Comparison of ENCODE assay signal across 11 cellular contexts in genomic region chr4:109816894-109817293, GRCh38. TPM values are rescaled to one million over a fixed set of nuclear protein-coding genes. Genes with fewer than 3 reads are reported as not detected.
A peak's percentile ranks its signal among the peaks of the same experiment; 100 is the strongest.
DNase-seq lines count a peak whose midpoint lies in the region; ATAC-seq, FAIRE-seq and TF ChIP-seq lines count a peak whose summit lies in the region.
"Had no signal": no experiment of that assay in that cellular context is flagged by ENCODE, and none has a peak within 500 bp of the region (broad histone marks: within the 10 kb centered on the region; RNA-seq: fewer than 3 reads in every experiment).

No MANE protein-coding gene starts in this region.

- H3K9me3 Mint-ChIP-seq in activated naive CD4-positive, alpha-beta T cell treated with anti-CD3 and anti-CD28 coated beads, Interleukin-2, amount 10 ng/mL, durations not matched to agents 7 days and 5 days: no peaks in the 10 kb centered on the region
- H3K9me3 Mint-ChIP-seq in WTC11: no peaks in the 10 kb centered on the region

- TF ChIP-seq CTCF in WTC11 (IDR thresholded peaks at IDR 0.05) (no peak), foreskin fibroblast (IDR thresholded peaks at IDR 0.05; ENCODE audit: low read depth, low read length) (no peak), stomach (IDR thresholded peaks at IDR 0.05) (no peak), GM10266 (IDR thresholded peaks at IDR 0.05; ENCODE audit: control insufficient read depth, insufficient read depth, low read depth, missing control alignments) (no peak)

- H3K4me3 ChIP-seq in foreskin fibroblast (ENCODE audit: low read depth in 1 of 2, low read length in 2 of 2) (peak overlapping the region; percentile 89), stomach (peak overlapping the region in 3 of 4 donors; percentile 70 to 87 (median 80))

- H3K27me3 Mint-ChIP-seq in activated naive CD4-positive, alpha-beta T cell treated with anti-CD3 and anti-CD28 coated beads, Interleukin-2, amount 10 ng/mL, durations not matched to agents 7 days and 5 days: no peaks in the 10 kb centered on the region
- no peaks in the 10 kb centered on the region for H3K27me3 Mint-ChIP-seq in WTC11 (ENCODE audit: low read depth)

- H3K36me3 Mint-ChIP-seq in activated naive CD4-positive, alpha-beta T cell treated with anti-CD3 and anti-CD28 coated beads, Interleukin-2, amount 10 ng/mL, durations not matched to agents 7 days and 5 days: peaks cover 53% of the 10 kb centered on the region
- H3K36me3 Mint-ChIP-seq in WTC11: peaks cover 39% of the 10 kb centered on the region

- 21 to 74% (median 41%) methylated on average over 1 of the region's 1 CpG for WGBS in stomach, 5 donors

- H3K27ac Mint-ChIP-seq in activated naive CD4-positive, alpha-beta T cell treated with anti-CD3 and anti-CD28 coated beads, Interleukin-2, amount 10 ng/mL, durations not matched to agents 7 days and 5 days: peak overlapping the region; percentile 98
- H3K27ac Mint-ChIP-seq in WTC11: peak overlapping the region; percentile 15; the same call in 1 of the 2 replicates

- no peak for FAIRE-seq in frontal cortex (lab: Jason Lieb, UNC)

- H3K27me3 ChIP-seq in stomach: no peaks in the 10 kb centered on the region

- no peak for ATAC-seq in WTC11
- no peak for ATAC-seq in HG03378 (IDR thresholded peaks at IDR 0.05; ENCODE audit: unreplicated experiment)

- H3K4me1 Mint-ChIP-seq in activated naive CD4-positive, alpha-beta T cell treated with anti-CD3 and anti-CD28 coated beads, Interleukin-2, amount 10 ng/mL, durations not matched to agents 7 days and 5 days: peaks cover 58% of the 10 kb centered on the region
- peaks cover 16% of the 10 kb centered on the region for H3K4me1 Mint-ChIP-seq in WTC11

- CTCF ChIA-PET in activated naive CD4-positive, alpha-beta T cell treated with anti-CD3 and anti-CD28 coated beads, Interleukin-2, amount 10 ng/mL, durations not matched to agents 7 days and 5 days (lab: Charles Lee): interaction anchor here (0.9 to 1.7 kb wide), 5 partner anchors 10 to 386 kb away, joined by 3 to 5 read pairs (median 3); partner anchors contain the start of genes CASP6 and SEC24B
- CTCF ChIA-PET in WTC11 (lab: Charles Lee): interaction anchor here (1.5 kb wide), 1 partner anchor 114 kb away, joined by 3 read pairs; the partner anchor contains the start of gene CASP6

- peaks cover 0 to 41% (median 38%) of the 10 kb centered on the region in 4 donors for H3K36me3 ChIP-seq in stomach

- TF ChIP-seq EP300 in stomach (IDR thresholded peaks at IDR 0.05): no peak

- H3K4me3 Mint-ChIP-seq in activated naive CD4-positive, alpha-beta T cell treated with anti-CD3 and anti-CD28 coated beads, Interleukin-2, amount 10 ng/mL, durations not matched to agents 7 days and 5 days: peak overlapping the region; percentile 98
- H3K4me3 Mint-ChIP-seq in WTC11: peak overlapping the region; percentile 97

- intact Hi-C loops in stomach (cut with DNase I; ENCODE audit: low total_unique reads): loop anchor here (5.0 to 10.0 kb wide), 2 partner anchors 122 to 395 kb away; no protein-coding TSS in a partner anchor

- no peak overlapping the region for H3K27ac ChIP-seq in stomach

- POLR2A ChIA-PET in WTC11 (lab: Charles Lee): interaction anchor here (0.9 kb wide), 1 partner anchor 116 kb away, joined by 3 read pairs; no protein-coding TSS in a partner anchor

- no peak for TF ChIP-seq POLR2A in stomach (IDR thresholded peaks at IDR 0.05)

- peaks cover 17 to 26% (median 21%) of the 10 kb centered on the region in 4 donors for H3K4me1 ChIP-seq in stomach

- DNase-seq in activated naive CD4-positive, alpha-beta T cell treated with anti-CD3 and anti-CD28 coated beads, Interleukin-2, amount 10 ng/mL, durations not matched to agents 7 days and 5 days: no peak
- no peak for DNase-seq in activated naive CD4-positive, alpha-beta T cell treated with Interleukin-2 at 50 U/mL for 16 hours
- DNase-seq in WTC11 (ENCODE audit: low spot score): no peak
- DNase-seq in foreskin fibroblast: no peak
- DNase-seq in stomach: no peak
- DNase-seq in GM10266 (ENCODE audit: extremely low spot score): no peak
- DNase-seq in frontal cortex (ENCODE audit: low spot score in 2 of 2): no peak
- DNase-seq: activated CD4-positive, alpha-beta T cell treated with anti-CD3 and anti-CD28 coated beads, Interleukin-2, amount 50 U/mL, for 1 hour had no signal

- H3K9me3 ChIP-seq in stomach: no peaks in the 10 kb centered on the region

TF ChIP-seq in WTC11, 78 proteins besides CTCF, POLR2A, EP300 and RAD21 (continues in another document):
- TF ChIP-seq ZNF138 (CRISPR knock-in tag; conservative IDR thresholded peaks at IDR 0.05): no peak
- TF ChIP-seq ATF6 (CRISPR knock-in tag; IDR thresholded peaks at IDR 0.05): no peak
- TF ChIP-seq ETV6 (CRISPR knock-in tag; IDR thresholded peaks at IDR 0.05): no peak
- TF ChIP-seq PREB (CRISPR knock-in tag; IDR thresholded peaks at IDR 0.05; ENCODE audit: borderline replicate concordance): no peak
- no peak for TF ChIP-seq ZNF425 (CRISPR knock-in tag; conservative IDR thresholded peaks at IDR 0.05)
- no peak for TF ChIP-seq GTF2I (CRISPR knock-in tag; conservative IDR thresholded peaks at IDR 0.05)
- no peak for TF ChIP-seq CREB1 (CRISPR knock-in tag; IDR thresholded peaks at IDR 0.05)

RNA-seq across cellular contexts. Expression of gene GAR1, which starts 1.3 kb away (rescaled TPM):
- total RNA-seq in WTC11 (2021) (26.1 to 32.3 TPM (median 26.9 TPM) in 3 replicates), stomach (1 to 10 TPM in 3 of 5 donors, not detected in 2; 2.2 to 9.4 (median 3.8) TPM), frontal cortex (3.7 TPM)
- 10 to 100 TPM; 17.0 to 19.2 (median 17.2) TPM for polyA plus RNA-seq in stomach

RNA-seq across cellular contexts. Expression of gene RRH, which starts 10.9 kb away (rescaled TPM):
- total RNA-seq in WTC11 (2021) (0.11 to 0.21 TPM in 2 of 3 replicates, not detected in the other), stomach (10 to 100 TPM in 1 of 5 donors, not detected in 4; 13.4 TPM), frontal cortex (0.41 TPM)
- not detected for polyA plus RNA-seq in stomach
- total RNA-seq: NCI-H460 had no signal

RNA-seq across cellular contexts. Expression of gene CFI, which starts 15.1 kb away (rescaled TPM):
- total RNA-seq in WTC11 (2021) (0.16 to 0.25 TPM in 2 of 3 replicates, not detected in the other), stomach (10 to 100 TPM in 3 of 5 donors, 1 to 10 TPM in 1, under 1 TPM in 1; 0.45 to 20.4 (median 12.8) TPM), frontal cortex (4.5 TPM)
- polyA plus RNA-seq in stomach: 10 to 100 TPM in 1 of 3 donors, 1 to 10 TPM in 2; 2.0 to 14.0 (median 2.5) TPM
- total RNA-seq: NCI-H460 had no signal

RNA-seq across cellular contexts. Expression of gene LRIT3, which starts 31.0 kb away (rescaled TPM):
- total RNA-seq in WTC11 (2021) (0.07 to 0.14 TPM (median 0.11 TPM) in 3 replicates), stomach (1 to 10 TPM in 1 of 5 donors, under 1 TPM in 1, not detected in 3; 0.18 to 1.0 TPM), frontal cortex (not detected)
- under 1 TPM in 2 of 3 donors, not detected in 1; 0.06 to 0.13 TPM for polyA plus RNA-seq in stomach
- total RNA-seq: NCI-H460, pulmonary artery endothelial cell had no signal
